Comparison of ENCODE assay signal across 21 cellular contexts in genomic region chr17:51221322-51221721, GRCh38.
"Had no signal": no experiment of that assay in that cellular context is flagged by ENCODE, and none has a peak within 500 bp of the region (broad histone marks: within the 10 kb centered on the region; RNA-seq: fewer than 3 reads in every experiment).

No MANE protein-coding gene starts in this region.

- H3K4me1 ChIP-seq: neural progenitor cell, psoas muscle, sigmoid colon, upper lobe of left lung had no signal

- H3K27ac ChIP-seq: neural progenitor cell, pancreas, psoas muscle, right lobe of liver, sigmoid colon, thoracic aorta, thyroid gland, tibial nerve, upper lobe of left lung, vagina had no signal

- H3K4me3 ChIP-seq: neural progenitor cell, pancreas, psoas muscle, right lobe of liver, sigmoid colon, stomach, thoracic aorta, thyroid gland, tibial nerve, upper lobe of left lung, vagina had no signal

- H2AFZ ChIP-seq: neural progenitor cell had no signal

- H3K9me3 ChIP-seq: pancreas, psoas muscle, right lobe of liver, sigmoid colon, stomach, thoracic aorta, thyroid gland, tibial nerve, upper lobe of left lung, vagina had no signal

- DNase-seq: natural killer cell; pancreas; psoas muscle; right cardiac atrium; right lobe of liver; sigmoid colon; stimulated activated CD4-positive, alpha-beta T cell treated with anti-CD3 and anti-CD28 coated beads, Interleukin-15, amount 100 ng/mL, for 24 hours; stimulated activated CD4-positive, alpha-beta T cell treated with anti-CD3 and anti-CD28 coated beads, Interleukin-2, amount 100 ng/mL, for 24 hours; stimulated activated CD4-positive, alpha-beta T cell treated with anti-CD3 and anti-CD28 coated beads, Interleukin-2, amount 100 ng/mL, for 48 hours; stimulated activated CD4-positive, alpha-beta T cell treated with anti-CD3 and anti-CD28 coated beads, Interleukin-4, amount 100 ng/mL, for 24 hours; stimulated activated naive B cell treated with anti-CD40 and anti-IgM and Interleukin-4, amounts not matched to agents 10 μg/mL and 1 μg/mL and 100 μg/mL, for 72 hours; stimulated activated naive CD4-positive, alpha-beta T cell treated with Interleukin-2 at 50 U/mL for 16 hours; stomach; thyroid gland; trophoblast cell; upper lobe of left lung had no signal

- ATAC-seq: natural killer cell; pancreas; psoas muscle; right cardiac atrium; stimulated activated effector memory CD8-positive, alpha-beta T cell treated with anti-CD3 and anti-CD28 coated beads, Interleukin-12 subunit alpha, Interleukin-12 subunit beta, amount 100 ng/mL, for 72 hours; stimulated activated naive B cell treated with anti-CD40 and anti-IgM and Interleukin-4, amounts not matched to agents 10 μg/mL and 1 μg/mL and 100 μg/mL, for 72 hours had no signal

- H3K9ac ChIP-seq: neural progenitor cell had no signal

- H3K27me3 ChIP-seq: neural progenitor cell, pancreas, right lobe of liver, sigmoid colon, stomach, thyroid gland, tibial nerve, upper lobe of left lung, vagina had no signal

- H3K4me2 ChIP-seq: neural progenitor cell had no signal
